ENCODE assay signal across 20 cellular contexts in genomic region chr2:1814616-1815015, GRCh38.
DNase-seq lines count a peak whose midpoint lies in the region; ATAC-seq, FAIRE-seq and TF ChIP-seq lines count a peak whose summit lies in the region.
"Had no signal": no experiment of that assay in that cellular context is flagged by ENCODE, and none has a peak within 500 bp of the region (broad histone marks: within the 10 kb centered on the region; RNA-seq: fewer than 3 reads in every experiment).

No MANE protein-coding gene starts in this region.

- H3F3A ChIP-seq in Loucy (ENCODE audit: low read depth) = no peaks in the 10 kb centered on the region

- FAIRE-seq in kidney (lab: Jason Lieb, UNC) = no peak
- FAIRE-seq: D721Med, G401.6 had no signal

- peaks cover 0 to 5% (median 0%) of the 10 kb centered on the region in 11 experiments; a peak in 1 of 22 replicates for H4K20me1 ChIP-seq in BLaER1 treated with 17β-estradiol and CSF1 and Interleukin-3, amounts not matched to agents 10 nM and 100 nM
- no peaks in the 10 kb centered on the region for H4K20me1 ChIP-seq in Loucy (ENCODE audit: insufficient read depth, low read length, poor library complexity, severe bottlenecking)

- peak overlapping the region in 4 of 11 experiments; percentile 14 to 56 (median 22); a peak in 7 of 22 replicates for H3K27ac ChIP-seq in BLaER1 treated with 17β-estradiol and CSF1 and Interleukin-3, amounts not matched to agents 10 nM and 100 nM
- no peak overlapping the region for H3K27ac ChIP-seq in kidney (ENCODE audit: low read depth in 2 of 2, low read length in 2 of 2)
- H3K27ac ChIP-seq: RWPE1 had no signal

- no peaks in the 10 kb centered on the region for H3K36me3 ChIP-seq in BLaER1 treated with 17β-estradiol and CSF1 and Interleukin-3, amounts not matched to agents 10 nM and 100 nM
- H3K36me3 ChIP-seq in Loucy (ENCODE audit: insufficient read depth, low read length) = no peaks in the 10 kb centered on the region
- no peaks in the 10 kb centered on the region for H3K36me3 ChIP-seq in kidney (ENCODE audit: control insufficient read depth in 1 of 2, insufficient read depth in 2 of 2, low read length in 2 of 2)
- H3K36me3 ChIP-seq: HAP-1 had no signal

- H3K9me3 ChIP-seq in BLaER1 treated with 17β-estradiol and CSF1 and Interleukin-3, amounts not matched to agents 10 nM and 100 nM (replicated peaks in 1 of 11) = no peaks in the 10 kb centered on the region
- H3K9me3 ChIP-seq in Loucy (ENCODE audit: insufficient read depth, low read depth, low read length) (no peaks in the 10 kb centered on the region), kidney (ENCODE audit: control insufficient read depth in 1 of 2, low read length in 2 of 2) (no peaks in the 10 kb centered on the region)
- H3K9me3 ChIP-seq: HAP-1 had no signal

- no peaks in the 10 kb centered on the region for H3K79me2 ChIP-seq in Loucy (ENCODE audit: insufficient read depth, low read length)

- ATAC-seq in GM21390 (IDR thresholded peaks at IDR 0.05; ENCODE audit: unreplicated experiment) = no peak
- ATAC-seq in HG03469 (IDR thresholded peaks at IDR 0.05; ENCODE audit: unreplicated experiment) = no peak

- H3K9me2 ChIP-seq in Loucy (replicated peaks; ENCODE audit: low read depth, low read length) = no peaks in the 10 kb centered on the region

- H3K4me2 ChIP-seq in BLaER1 treated with 17β-estradiol and CSF1 and Interleukin-3, amounts not matched to agents 10 nM and 100 nM = peak overlapping the region in 10 of 11 experiments; percentile 3 to 94 (median 76); a peak in 19 of 22 replicates
- H3K4me2 ChIP-seq in Loucy (ENCODE audit: low read depth, low read length, poor library complexity, severe bottlenecking) = no peak overlapping the region

- no peak overlapping the region for H3K4me3 ChIP-seq in BLaER1 treated with 17β-estradiol and CSF1 and Interleukin-3, amounts not matched to agents 10 nM and 100 nM
- H3K4me3 ChIP-seq in Loucy (ENCODE audit: low read length, poor library complexity, severe bottlenecking) (no peak overlapping the region), kidney (ENCODE audit: low read length in 2 of 2) (no peak overlapping the region)
- H3K4me3 ChIP-seq: HAP-1 had no signal

- TF ChIP-seq CTCF in Loucy (conservative IDR thresholded peaks at IDR 0.05; ENCODE audit: low read length) (no peak), kidney (IDR thresholded peaks at IDR 0.05; ENCODE audit: borderline replicate concordance, extremely low read depth, insufficient read depth) (no peak)

- DNase-seq in kidney = peak; percentile 66
- DNase-seq in renal cortical epithelial cell (ENCODE audit: low read depth) = peak; percentile 25
- DNase-seq in NCI-H2227 treated with DMSO at 0.1 percent for 48 hours (lab: John Stamatoyannopoulos, UW) = no peak
- DNase-seq in stimulated activated CD4-positive, alpha-beta T cell treated with anti-CD3 and anti-CD28 coated beads, Interleukin-4, amount 100 ng/mL, for 1 hour = no peak
- DNase-seq: CD4-positive, alpha-beta T cell; GOT3; HFFc6; KG1; NCI-H1048; NCI-H187 treated with DMSO at 0.1 percent for 48 hours; NCI-H526 treated with DMSO at 0.1 percent for 48 hours; SHP77 had no signal

- peak overlapping the region; percentile 12; the same call in 1 of the 2 replicates for H2AFZ ChIP-seq in Loucy (ENCODE audit: low read length)

- intact Hi-C loops in kidney (cut with DNase I) = no loop called here

- H3K9ac ChIP-seq in BLaER1 treated with 17β-estradiol and CSF1 and Interleukin-3, amounts not matched to agents 10 nM and 100 nM = peak overlapping the region in 4 of 11 experiments; percentile 27 to 56 (median 47); a peak in 7 of 22 replicates
- H3K9ac ChIP-seq in Loucy (ENCODE audit: low read depth, low read length, poor library complexity, severe bottlenecking) (no peak overlapping the region), kidney (ENCODE audit: low read length in 2 of 2) (no peak overlapping the region)

- peaks cover 15 to 95% (median 81%) of the 10 kb centered on the region in 10 experiments for H3K4me1 ChIP-seq in BLaER1 treated with 17β-estradiol and CSF1 and Interleukin-3, amounts not matched to agents 10 nM and 100 nM
- H3K4me1 ChIP-seq in Loucy (ENCODE audit: insufficient read depth, low read length, poor library complexity, severe bottlenecking) (peaks cover 6% of the 10 kb centered on the region), kidney (ENCODE audit: control insufficient read depth in 1 of 2, insufficient read depth in 1 of 2, low read depth in 1 of 2, low read length in 2 of 2) (peaks cover 3 to 4% of the 10 kb centered on the region in 2 donors)
- H3K4me1 ChIP-seq: HAP-1 had no signal

- H3K27me3 ChIP-seq in BLaER1 treated with 17β-estradiol and CSF1 and Interleukin-3, amounts not matched to agents 10 nM and 100 nM = peaks cover 0 to 39% (median 0%) of the 10 kb centered on the region in 11 experiments; a peak in 5 of 22 replicates
- no peaks in the 10 kb centered on the region for H3K27me3 ChIP-seq in Loucy (ENCODE audit: insufficient read depth, low read length, poor library complexity, severe bottlenecking)

Comparison
In these comparisons a context has a peak if more than half of its experiments do, and no peak if none do; other contexts are left out.
1. DNase-seq: peak in kidney (single experiment) and renal cortical epithelial cell (single experiment); none in NCI-H2227 treated with DMSO at 0.1 percent for 48 hours (single experiment) and stimulated activated CD4-positive, alpha-beta T cell treated with anti-CD3 and anti-CD28 coated beads, Interleukin-4, amount 100 ng/mL, for 1 hour (single experiment).